26 cellular contexts compared by ENCODE assay signal in the genomic region with DNA sequence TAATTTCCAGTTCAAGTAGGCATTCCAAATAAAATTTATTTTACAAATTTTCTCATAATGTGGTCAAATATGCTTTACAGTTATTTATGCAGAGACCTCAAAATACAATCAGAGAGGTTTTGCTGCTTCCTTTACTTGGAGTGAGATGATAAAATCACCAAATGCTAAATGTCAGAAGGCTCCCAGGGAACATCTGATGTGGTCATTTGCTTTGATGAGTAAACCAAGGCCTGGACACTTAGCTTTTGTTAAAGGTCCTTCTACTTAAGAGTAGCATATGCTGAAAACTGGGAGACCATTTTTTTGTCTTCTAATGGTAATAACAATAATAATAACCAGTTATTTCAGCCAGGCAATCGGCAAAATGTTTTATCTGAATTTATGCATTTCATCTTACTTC.
A peak's percentile ranks its signal among the peaks of the same experiment; 100 is the strongest.
DNase-seq lines count a peak whose midpoint lies in the region; ATAC-seq and TF ChIP-seq lines count a peak whose summit lies in the region.
"Had no signal": no experiment of that assay in that cellular context is flagged by ENCODE, and none has a peak within 500 bp of the region (broad histone marks: within the 10 kb centered on the region; RNA-seq: fewer than 3 reads in every experiment).

No MANE protein-coding gene starts in this region.

- H3K27me3 ChIP-seq in GM23248 (replicated peaks; ENCODE audit: insufficient read depth) = no peaks in the 10 kb centered on the region
- H3K27me3 ChIP-seq in RWPE2 (ENCODE audit: insufficient read depth, poor library complexity, severe bottlenecking) = no peaks in the 10 kb centered on the region
- H3K27me3 ChIP-seq in osteoblast (ENCODE audit: insufficient read depth, low read length) = no peaks in the 10 kb centered on the region
- H3K27me3 ChIP-seq: adrenal gland, gastroesophageal sphincter, MG63, thyroid gland had no signal

- H3K4me1 ChIP-seq in GM23248 (ENCODE audit: insufficient read depth) = peaks cover 83% of the 10 kb centered on the region
- H3K4me1 ChIP-seq in RWPE2 (ENCODE audit: insufficient read depth, poor library complexity, severe bottlenecking) = peaks cover 46% of the 10 kb centered on the region
- H3K4me1 ChIP-seq in osteoblast (ENCODE audit: insufficient read depth, low read length) = peaks cover 39% of the 10 kb centered on the region
- H3K4me1 ChIP-seq: lower lobe of right lung, thyroid gland had no signal

- no peaks in the 10 kb centered on the region for H3K9me3 Mint-ChIP-seq in natural killer cell
- H3K9me3 Mint-ChIP-seq: activated CD4-positive, alpha-beta memory T cell treated with anti-CD3 and anti-CD28 coated beads, Interleukin-2, amount 10 ng/mL, durations not matched to agents 7 days and 5 days; activated T-cell treated with anti-CD3 and anti-CD28 coated beads, Interleukin-2, amount 50 U/mL, for 24 hours; CD8-positive, alpha-beta memory T cell; IgD-negative memory B cell; stimulated activated naive CD8-positive, alpha-beta T cell treated with anti-CD3 and anti-CD28 coated beads, Interleukin-15, Interleukin-2, amounts not matched to agents 100 ng/mL and 50 ng/mL, for 24 hours had no signal

- H4K20me1 ChIP-seq in GM23248 (ENCODE audit: insufficient read depth) (no peaks in the 10 kb centered on the region), osteoblast (ENCODE audit: insufficient read depth, low read length) (no peaks in the 10 kb centered on the region)

- no peaks in the 10 kb centered on the region for H3K36me3 ChIP-seq in GM23248 (ENCODE audit: low read depth)
- no peaks in the 10 kb centered on the region for H3K36me3 ChIP-seq in RWPE2 (ENCODE audit: low read depth)
- no peaks in the 10 kb centered on the region for H3K36me3 ChIP-seq in osteoblast (ENCODE audit: insufficient read depth, low read length)
- H3K36me3 ChIP-seq: adrenal gland, cardiac muscle cell, gastroesophageal sphincter, lower lobe of right lung, MG63, thyroid gland had no signal

- in situ Hi-C loops in GM23248 (cut with MboI) = loop anchor here (10.0 to 25.0 kb wide), 6 partner anchors 91 to 1553 kb away; a partner anchor contains a TSS

- 93 to 100% methylated on average over 1 of the region's 1 CpG for WGBS in GM23248 (ENCODE audit: low coverage in 1 of 2, low lambda C conversion rate in 2 of 2, missing lambda C conversion rate in 2 of 2), 2 experiments

- no peak overlapping the region for H3K4me3 Mint-ChIP-seq in natural killer cell
- H3K4me3 Mint-ChIP-seq: activated CD4-positive, alpha-beta memory T cell treated with anti-CD3 and anti-CD28 coated beads, Interleukin-2, amount 10 ng/mL, durations not matched to agents 7 days and 5 days; activated T-cell treated with anti-CD3 and anti-CD28 coated beads, Interleukin-2, amount 50 U/mL, for 24 hours; CD8-positive, alpha-beta memory T cell; IgD-negative memory B cell; stimulated activated naive CD8-positive, alpha-beta T cell treated with anti-CD3 and anti-CD28 coated beads, Interleukin-15, Interleukin-2, amounts not matched to agents 100 ng/mL and 50 ng/mL, for 24 hours had no signal

- H3K4me3 ChIP-seq in GM23248 (no peak overlapping the region), RWPE2 (ENCODE audit: severe bottlenecking) (no peak overlapping the region), osteoblast (ENCODE audit: insufficient read depth, low read length) (no peak overlapping the region)
- H3K4me3 ChIP-seq: adrenal gland, cardiac muscle cell, gastroesophageal sphincter, lower lobe of right lung, MG63, thyroid gland had no signal

- H3K36me3 Mint-ChIP-seq in natural killer cell = no peaks in the 10 kb centered on the region
- H3K36me3 Mint-ChIP-seq: CD8-positive, alpha-beta memory T cell; IgD-negative memory B cell had no signal

- H3K9ac ChIP-seq in GM23248 = peak overlapping the region; percentile 64; the same call in 1 of the 2 replicates

- H3K79me2 ChIP-seq in GM23248 (ENCODE audit: insufficient read depth) (peaks cover 25% of the 10 kb centered on the region), osteoblast (ENCODE audit: insufficient read depth, low read length) (peaks cover 14% of the 10 kb centered on the region)

- no peak overlapping the region for H3K27ac Mint-ChIP-seq in natural killer cell
- H3K27ac Mint-ChIP-seq: activated CD4-positive, alpha-beta memory T cell treated with anti-CD3 and anti-CD28 coated beads, Interleukin-2, amount 10 ng/mL, durations not matched to agents 7 days and 5 days; activated T-cell treated with anti-CD3 and anti-CD28 coated beads, Interleukin-2, amount 50 U/mL, for 24 hours; CD8-positive, alpha-beta memory T cell; IgD-negative memory B cell; stimulated activated naive CD8-positive, alpha-beta T cell treated with anti-CD3 and anti-CD28 coated beads, Interleukin-15, Interleukin-2, amounts not matched to agents 100 ng/mL and 50 ng/mL, for 24 hours had no signal

- H2AFZ ChIP-seq in GM23248 (no peak overlapping the region), osteoblast (ENCODE audit: low read length) (no peak overlapping the region)

- H3K4me2 ChIP-seq in GM23248 (ENCODE audit: unreplicated experiment) = peak overlapping the region; percentile 64
- H3K4me2 ChIP-seq in osteoblast (ENCODE audit: insufficient read depth, low read length) = no peak overlapping the region

- DNase-seq in GM23248 = peak; percentile 62
- no peak for DNase-seq in RWPE2 (ENCODE audit: low spot score)
- DNase-seq in epithelial cell of prostate (ENCODE audit: low read depth, low spot score) = no peak
- no peak for DNase-seq in osteoblast (ENCODE audit: insufficient read length, low spot score, missing footprints)
- DNase-seq in stimulated activated naive CD4-positive, alpha-beta T cell treated with Interleukin-2 at 50 U/mL for 16 hours (lab: John Stamatoyannopoulos, UW) = no peak
- DNase-seq in NCI-H128 (lab: John Stamatoyannopoulos, UW; ENCODE audit: unreplicated experiment) = no peak
- no peak for DNase-seq in DMS153 (lab: John Stamatoyannopoulos, UW)
- DNase-seq in natural killer cell = no peak
- DNase-seq: activated CD4-positive, alpha-beta memory T cell treated with anti-CD3 and anti-CD28 coated beads, Interleukin-2, amount 10 ng/mL, durations not matched to agents 7 days and 5 days; activated T-cell treated with anti-CD3 and anti-CD28 coated beads, Interleukin-2, amount 50 U/mL, for 24 hours; adrenal gland; AML-193; CD8-positive, alpha-beta memory T cell; DMS79; lower lobe of right lung; MG63; NCI-H146; NCI-H510A; NK-92 treated with Interleukin-12 subunit alpha and Interleukin-12 subunit beta, amount 100 ng/mL, for 24 hours; stimulated activated CD4-positive, alpha-beta T cell treated with anti-CD3 and anti-CD28 coated beads, Interleukin-4, amount 100 ng/mL, for 24 hours; T1000; thyroid gland had no signal

- H3K27me3 Mint-ChIP-seq in natural killer cell (ENCODE audit: low read depth in 2 of 2) = peaks cover 4 to 40% of the 10 kb centered on the region in 2 donors

- H3K27ac ChIP-seq in GM23248 (peak overlapping the region; percentile 85), RWPE2 (ENCODE audit: poor library complexity, severe bottlenecking) (peak overlapping the region; percentile 100), epithelial cell of prostate (peak overlapping the region; percentile 97), osteoblast (ENCODE audit: low read depth, low read length) (peak overlapping the region; percentile 82)
- H3K27ac ChIP-seq: adrenal gland, cardiac muscle cell, gastroesophageal sphincter, lower lobe of right lung, thyroid gland had no signal

- no peaks in the 10 kb centered on the region for H3K9me3 ChIP-seq in GM23248 (ENCODE audit: low read depth)
- H3K9me3 ChIP-seq in RWPE2 (ENCODE audit: severe bottlenecking) = no peaks in the 10 kb centered on the region
- no peaks in the 10 kb centered on the region for H3K9me3 ChIP-seq in osteoblast (ENCODE audit: low read depth, low read length)
- H3K9me3 ChIP-seq: adrenal gland, gastroesophageal sphincter, lower lobe of right lung, MG63, thyroid gland had no signal

- no peaks in the 10 kb centered on the region for H3K4me1 Mint-ChIP-seq in natural killer cell
- H3K4me1 Mint-ChIP-seq: activated CD4-positive, alpha-beta memory T cell treated with anti-CD3 and anti-CD28 coated beads, Interleukin-2, amount 10 ng/mL, durations not matched to agents 7 days and 5 days; CD8-positive, alpha-beta memory T cell; IgD-negative memory B cell had no signal

- no peak for TF ChIP-seq CTCF in RWPE2 (IDR thresholded peaks at IDR 0.05; ENCODE audit: poor library complexity, severe bottlenecking)
- no peak for TF ChIP-seq CTCF in osteoblast (IDR thresholded peaks at IDR 0.05; ENCODE audit: extremely low read depth, low read depth, low read length)
- no peak for TF ChIP-seq CTCF in natural killer cell (IDR thresholded peaks at IDR 0.05)

- H3K9me2 ChIP-seq in GM23248 (ENCODE audit: insufficient read depth) = no peaks in the 10 kb centered on the region

- ATAC-seq in RWPE2 (ENCODE audit: low read depth) (no peak), natural killer cell (no peak)
- ATAC-seq: gastroesophageal sphincter, lower lobe of right lung had no signal

- intact Hi-C loops in natural killer cell (cut with micrococcal nuclease) = no loop called here

- H3F3A ChIP-seq in GM23248 (ENCODE audit: insufficient read depth) = peaks cover 49% of the 10 kb centered on the region
